1 cellular context compared by ENCODE assay signal in the genomic region with DNA sequence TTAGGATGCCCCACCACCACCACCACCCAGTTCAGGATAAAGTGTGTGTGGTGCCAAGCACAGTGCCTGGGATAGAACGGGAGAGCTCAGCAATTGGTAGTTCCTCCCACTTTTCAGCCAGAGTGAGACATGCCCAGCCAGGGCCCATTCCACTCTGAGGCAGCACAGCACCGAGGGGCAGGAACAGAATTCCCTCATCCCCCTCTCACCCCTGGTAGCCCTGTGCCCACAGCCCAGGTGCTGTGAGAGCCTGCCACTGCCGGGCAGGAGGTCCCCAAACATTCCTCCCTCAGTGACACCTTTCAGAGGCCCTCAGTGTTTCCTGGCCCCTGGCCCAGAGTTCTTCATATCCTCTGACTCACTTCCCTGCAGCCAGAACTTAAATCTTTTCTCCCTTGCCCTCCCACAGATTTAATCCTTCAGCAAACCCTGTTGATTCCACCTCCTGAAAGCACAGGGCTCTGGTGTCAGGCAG.
TF ChIP-seq lines count a peak whose summit lies in the region.

No MANE protein-coding gene starts in this region.

TF ChIP-seq in SK-N-SH, 30 proteins besides CTCF, POLR2A, EP300 and RAD21 (continued from another document):
- TF ChIP-seq, protein P1, sequence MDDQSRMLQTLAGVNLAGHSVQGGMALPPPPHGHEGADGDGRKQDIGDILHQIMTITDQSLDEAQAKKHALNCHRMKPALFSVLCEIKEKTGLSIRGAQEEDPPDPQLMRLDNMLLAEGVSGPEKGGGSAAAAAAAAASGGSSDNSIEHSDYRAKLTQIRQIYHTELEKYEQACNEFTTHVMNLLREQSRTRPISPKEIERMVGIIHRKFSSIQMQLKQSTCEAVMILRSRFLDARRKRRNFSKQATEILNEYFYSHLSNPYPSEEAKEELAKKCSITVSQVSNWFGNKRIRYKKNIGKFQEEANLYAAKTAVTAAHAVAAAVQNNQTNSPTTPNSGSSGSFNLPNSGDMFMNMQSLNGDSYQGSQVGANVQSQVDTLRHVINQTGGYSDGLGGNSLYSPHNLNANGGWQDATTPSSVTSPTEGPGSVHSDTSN (IDR thresholded peaks at IDR 0.05): peak; percentile 75
- no peak for TF ChIP-seq SIN3A (IDR thresholded peaks at IDR 0.05; ENCODE audit: borderline replicate concordance, low read depth, low read length)
- TF ChIP-seq EZH2phosphoT487 (IDR thresholded peaks at IDR 0.05; ENCODE audit: borderline replicate concordance, low read depth): no peak
- no peak for TF ChIP-seq MEF2A (IDR thresholded peaks at IDR 0.05; ENCODE audit: borderline replicate concordance, low read depth)
- TF ChIP-seq RXRA (IDR thresholded peaks at IDR 0.05; ENCODE audit: borderline replicate concordance, low read depth): 0 out of 2 replicates have a peak, but pooled peaks have one; percentile 22
- TF ChIP-seq, protein P2, sequence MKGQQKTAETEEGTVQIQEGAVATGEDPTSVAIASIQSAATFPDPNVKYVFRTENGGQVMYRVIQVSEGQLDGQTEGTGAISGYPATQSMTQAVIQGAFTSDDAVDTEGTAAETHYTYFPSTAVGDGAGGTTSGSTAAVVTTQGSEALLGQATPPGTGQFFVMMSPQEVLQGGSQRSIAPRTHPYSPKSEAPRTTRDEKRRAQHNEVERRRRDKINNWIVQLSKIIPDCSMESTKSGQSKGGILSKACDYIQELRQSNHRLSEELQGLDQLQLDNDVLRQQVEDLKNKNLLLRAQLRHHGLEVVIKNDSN (IDR thresholded peaks at IDR 0.05; ENCODE audit: borderline replicate concordance, low read depth): no peak
- no peak for TF ChIP-seq FOXM1 (IDR thresholded peaks at IDR 0.05; ENCODE audit: low read depth)
- no peak for TF ChIP-seq RFX5 (IDR thresholded peaks at IDR 0.05; ENCODE audit: low read length)
- TF ChIP-seq TAF1 (IDR thresholded peaks at IDR 0.05; ENCODE audit: borderline replicate concordance, low read depth, low read length): no peak
- no peak for TF ChIP-seq GATA2 (CRISPR knock-in tag; IDR thresholded peaks at IDR 0.05)
- TF ChIP-seq NRF1 (IDR thresholded peaks at IDR 0.05; ENCODE audit: low read depth, low read length): no peak
- no peak for TF ChIP-seq SMC3 (IDR thresholded peaks at IDR 0.05; ENCODE audit: low read depth, low read length)
- TF ChIP-seq RCOR1 (IDR thresholded peaks at IDR 0.05; ENCODE audit: low read length): no peak
- TF ChIP-seq JUND (IDR thresholded peaks at IDR 0.05): peak; percentile 57
- TF ChIP-seq, protein P3, sequence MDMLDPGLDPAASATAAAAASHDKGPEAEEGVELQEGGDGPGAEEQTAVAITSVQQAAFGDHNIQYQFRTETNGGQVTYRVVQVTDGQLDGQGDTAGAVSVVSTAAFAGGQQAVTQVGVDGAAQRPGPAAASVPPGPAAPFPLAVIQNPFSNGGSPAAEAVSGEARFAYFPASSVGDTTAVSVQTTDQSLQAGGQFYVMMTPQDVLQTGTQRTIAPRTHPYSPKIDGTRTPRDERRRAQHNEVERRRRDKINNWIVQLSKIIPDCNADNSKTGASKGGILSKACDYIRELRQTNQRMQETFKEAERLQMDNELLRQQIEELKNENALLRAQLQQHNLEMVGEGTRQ (IDR thresholded peaks at IDR 0.05; ENCODE audit: borderline replicate concordance, low read depth, low read length): no peak
- no peak for TF ChIP-seq YY1 (IDR thresholded peaks at IDR 0.05; ENCODE audit: low read depth)
- peak; percentile 70 for TF ChIP-seq FOSL2 (IDR thresholded peaks at IDR 0.05; ENCODE audit: borderline replicate concordance, low read depth)
- TF ChIP-seq, protein P4, sequence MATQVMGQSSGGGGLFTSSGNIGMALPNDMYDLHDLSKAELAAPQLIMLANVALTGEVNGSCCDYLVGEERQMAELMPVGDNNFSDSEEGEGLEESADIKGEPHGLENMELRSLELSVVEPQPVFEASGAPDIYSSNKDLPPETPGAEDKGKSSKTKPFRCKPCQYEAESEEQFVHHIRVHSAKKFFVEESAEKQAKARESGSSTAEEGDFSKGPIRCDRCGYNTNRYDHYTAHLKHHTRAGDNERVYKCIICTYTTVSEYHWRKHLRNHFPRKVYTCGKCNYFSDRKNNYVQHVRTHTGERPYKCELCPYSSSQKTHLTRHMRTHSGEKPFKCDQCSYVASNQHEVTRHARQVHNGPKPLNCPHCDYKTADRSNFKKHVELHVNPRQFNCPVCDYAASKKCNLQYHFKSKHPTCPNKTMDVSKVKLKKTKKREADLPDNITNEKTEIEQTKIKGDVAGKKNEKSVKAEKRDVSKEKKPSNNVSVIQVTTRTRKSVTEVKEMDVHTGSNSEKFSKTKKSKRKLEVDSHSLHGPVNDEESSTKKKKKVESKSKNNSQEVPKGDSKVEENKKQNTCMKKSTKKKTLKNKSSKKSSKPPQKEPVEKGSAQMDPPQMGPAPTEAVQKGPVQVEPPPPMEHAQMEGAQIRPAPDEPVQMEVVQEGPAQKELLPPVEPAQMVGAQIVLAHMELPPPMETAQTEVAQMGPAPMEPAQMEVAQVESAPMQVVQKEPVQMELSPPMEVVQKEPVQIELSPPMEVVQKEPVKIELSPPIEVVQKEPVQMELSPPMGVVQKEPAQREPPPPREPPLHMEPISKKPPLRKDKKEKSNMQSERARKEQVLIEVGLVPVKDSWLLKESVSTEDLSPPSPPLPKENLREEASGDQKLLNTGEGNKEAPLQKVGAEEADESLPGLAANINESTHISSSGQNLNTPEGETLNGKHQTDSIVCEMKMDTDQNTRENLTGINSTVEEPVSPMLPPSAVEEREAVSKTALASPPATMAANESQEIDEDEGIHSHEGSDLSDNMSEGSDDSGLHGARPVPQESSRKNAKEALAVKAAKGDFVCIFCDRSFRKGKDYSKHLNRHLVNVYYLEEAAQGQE (IDR thresholded peaks at IDR 0.05; ENCODE audit: low read depth, low read length): no peak
- peak; percentile 71 for TF ChIP-seq TCF12 (IDR thresholded peaks at IDR 0.05)
- no peak for TF ChIP-seq CHD2 (IDR thresholded peaks at IDR 0.05; ENCODE audit: low read length, partially characterized antibody)
